ENCODE assay signal across 9 cellular contexts in the genomic region with DNA sequence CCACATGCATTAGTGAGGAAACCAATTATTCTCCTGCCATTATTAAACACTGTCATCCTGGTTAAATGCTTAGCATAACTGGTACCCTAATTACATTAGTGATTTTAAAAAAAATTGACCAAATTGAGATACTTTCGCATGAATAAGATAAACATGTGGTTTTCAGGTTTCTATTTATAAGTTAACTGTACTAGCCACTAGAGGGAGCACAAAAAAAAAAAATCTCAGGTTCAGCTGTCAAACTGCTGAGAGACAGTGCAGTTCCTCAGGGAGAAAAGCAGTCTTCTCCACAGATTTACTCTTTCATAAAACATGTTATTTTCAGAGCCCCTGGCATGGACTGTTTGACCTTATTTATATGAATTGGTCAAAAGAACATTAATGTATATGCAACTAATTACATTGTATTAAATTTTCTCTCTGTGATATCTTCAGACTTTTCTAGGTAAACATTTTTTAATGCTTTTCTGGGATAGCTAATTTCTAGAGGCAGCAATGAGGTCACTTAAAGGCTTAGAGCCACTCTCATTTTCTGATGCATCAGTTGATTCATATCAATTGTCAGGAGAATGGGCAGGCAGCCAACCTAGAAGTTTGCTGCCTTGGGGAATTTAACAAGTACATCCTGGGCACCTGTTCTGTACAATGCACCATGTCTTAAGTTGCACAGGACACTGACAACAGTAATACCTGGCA.
A peak's percentile ranks its signal among the peaks of the same experiment; 100 is the strongest.
DNase-seq lines count a peak whose midpoint lies in the region; ATAC-seq and TF ChIP-seq lines count a peak whose summit lies in the region.
"Had no signal": no experiment of that assay in that cellular context is flagged by ENCODE, and none has a peak within 500 bp of the region (broad histone marks: within the 10 kb centered on the region; RNA-seq: fewer than 3 reads in every experiment).

No MANE protein-coding gene starts in this region.

- H3K27ac Mint-ChIP-seq in CD14-positive monocyte, result no peak overlapping the region
- H3K27ac Mint-ChIP-seq: IgD-negative memory B cell had no signal

- no peak for DNase-seq in CD14-positive monocyte (ENCODE audit: low spot score)
- peak; percentile 25 for DNase-seq in NOMO-1 treated with DMSO at 0.1 percent for 48 hours (lab: John Stamatoyannopoulos, UW; ENCODE audit: unreplicated experiment)
- peak; percentile 80 for DNase-seq in choroid plexus epithelial cell (ENCODE audit: low read depth)
- peak; percentile 65 to 66 for DNase-seq in lung microvascular endothelial cell (ENCODE audit: low read depth in 2 of 2)
- DNase-seq in stimulated activated CD4-positive, alpha-beta T cell treated with anti-CD3 and anti-CD28 coated beads, Interleukin-12 subunit alpha, Interleukin-12 subunit beta, amount 100 ng/mL, for 4 hours, result no peak
- no peak for DNase-seq in mucosa of gallbladder (ENCODE audit: low spot score)

- H3K36me3 Mint-ChIP-seq in CD14-positive monocyte, result peaks cover 59 to 76% of the 10 kb centered on the region in 2 donors

- H3K4me1 Mint-ChIP-seq in CD14-positive monocyte, result peaks cover 22% of the 10 kb centered on the region

- TF ChIP-seq CTCF in CD14-positive monocyte (IDR thresholded peaks at IDR 0.05) (peak; percentile 89), choroid plexus epithelial cell (conservative IDR thresholded peaks at IDR 0.05; ENCODE audit: low read depth, low read length) (peak; percentile 60)

- H3K9me3 Mint-ChIP-seq in CD14-positive monocyte, result peaks cover 0 to 1% (median 0%) of the 10 kb centered on the region in 7 donors
- H3K9me3 Mint-ChIP-seq: IgD-negative memory B cell had no signal

- ATAC-seq in GM18873 (IDR thresholded peaks at IDR 0.05; ENCODE audit: low FRiP score, unreplicated experiment), result peak; percentile 57
- ATAC-seq in HG03342 (IDR thresholded peaks at IDR 0.05; ENCODE audit: unreplicated experiment), result peak; percentile 81

- intact Hi-C loops in CD14-positive monocyte (cut with micrococcal nuclease), result loop anchor here in 1 of 2 donors (5.0 kb wide), 1 partner anchor 222 kb away; no protein-coding TSS in a partner anchor

- no peaks in the 10 kb centered on the region for H3K27me3 Mint-ChIP-seq in CD14-positive monocyte (ENCODE audit: low read depth in 3 of 3)

- H3K4me3 Mint-ChIP-seq in CD14-positive monocyte, result no peak overlapping the region
- H3K4me3 Mint-ChIP-seq: IgD-negative memory B cell had no signal

- H3K4me3 ChIP-seq in choroid plexus epithelial cell (ENCODE audit: low read depth, low read length), result no peak overlapping the region

Comparison
In these comparisons a context has a peak if more than half of its experiments do, and no peak if none do; other contexts are left out.
1. DNase-seq: peak in NOMO-1 treated with DMSO at 0.1 percent for 48 hours (single experiment), choroid plexus epithelial cell (single experiment) and lung microvascular endothelial cell (2 of 2); none in CD14-positive monocyte (single experiment), stimulated activated CD4-positive, alpha-beta T cell treated with anti-CD3 and anti-CD28 coated beads, Interleukin-12 subunit alpha, Interleukin-12 subunit beta, amount 100 ng/mL, for 4 hours (single experiment) and mucosa of gallbladder (single experiment).